Comparison of ENCODE assay signal across 33 cellular contexts in the genomic region with DNA sequence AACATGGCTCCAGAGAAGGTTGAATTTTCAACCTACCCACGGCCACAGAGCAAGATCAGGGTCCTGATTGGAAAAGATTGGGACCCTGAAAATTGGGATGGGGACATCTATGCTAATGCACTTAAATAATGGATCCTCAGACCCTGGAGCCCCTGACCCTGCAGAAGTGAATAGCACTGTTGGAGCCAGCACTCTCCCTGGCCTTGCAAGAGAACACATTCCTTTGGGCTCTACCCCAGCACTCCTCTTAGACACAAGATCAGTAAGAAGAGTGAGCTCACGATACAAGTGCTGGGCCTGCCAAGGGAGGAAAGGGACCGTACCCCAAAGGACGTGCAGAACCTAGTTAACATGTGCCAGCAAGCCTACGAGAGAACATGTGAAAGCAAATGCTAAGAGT. TPM values are rescaled to one million over a fixed set of nuclear protein-coding genes. Genes with fewer than 3 reads are reported as not detected.
"Had no signal": no experiment of that assay in that cellular context is flagged by ENCODE, and none has a peak within 500 bp of the region (broad histone marks: within the 10 kb centered on the region; RNA-seq: fewer than 3 reads in every experiment).

No MANE protein-coding gene starts in this region.

- H3K27me3 ChIP-seq: ascending aorta, brain microvascular endothelial cell, gastrocnemius medialis had no signal

- H3K4me3 ChIP-seq: ascending aorta, gastrocnemius medialis, heart left ventricle had no signal

- H3K36me3 ChIP-seq: ascending aorta, brain microvascular endothelial cell, gastrocnemius medialis, heart left ventricle, WERI-Rb-1 had no signal

- H3K9me3 Mint-ChIP-seq: activated B cell treated with CpG ODN at 0.5 μM for 24 hours; activated CD4-positive, alpha-beta memory T cell treated with anti-CD3 and anti-CD28 coated beads, Interleukin-2, amount 10 ng/mL, durations not matched to agents 7 days and 5 days; activated naive CD4-positive, alpha-beta T cell treated with anti-CD3 and anti-CD28 coated beads, Interleukin-2, amount 10 ng/mL, durations not matched to agents 7 days and 5 days; activated naive CD4-positive, alpha-beta T cell treated with anti-CD3 and anti-CD28 coated beads, Interleukin-2, amount 50 U/mL, for 72 hours; activated naive CD8-positive, alpha-beta T cell treated with anti-CD3 and anti-CD28 coated beads, Interleukin-2, amount 10 ng/mL, durations not matched to agents 7 days and 5 days; activated T-cell treated with anti-CD3 and anti-CD28 coated beads, Interleukin-2, amount 50 U/mL, for 24 hours; activated T-cell treated with anti-CD3 and anti-CD28 coated beads, Interleukin-2, amount 50 U/mL, for 72 hours; effector memory CD8-positive, alpha-beta T cell; T-helper 2 cell treated with Interferon-gamma antibody and Interleukin-4, amounts not matched to agents 5 μg/mL and 100 μg/mL, for 36 hours had no signal

- H3K4me1 ChIP-seq: ascending aorta, foreskin keratinocyte, gastrocnemius medialis, heart left ventricle had no signal

- H3K4me3 Mint-ChIP-seq: activated B cell treated with CpG ODN at 0.5 μM for 24 hours; activated CD4-positive, alpha-beta memory T cell treated with anti-CD3 and anti-CD28 coated beads, Interleukin-2, amount 10 ng/mL, durations not matched to agents 7 days and 5 days; activated naive CD4-positive, alpha-beta T cell treated with anti-CD3 and anti-CD28 coated beads, Interleukin-2, amount 10 ng/mL, durations not matched to agents 7 days and 5 days; activated naive CD8-positive, alpha-beta T cell treated with anti-CD3 and anti-CD28 coated beads, Interleukin-2, amount 10 ng/mL, durations not matched to agents 7 days and 5 days; activated T-cell treated with anti-CD3 and anti-CD28 coated beads, Interleukin-2, amount 50 U/mL, for 24 hours; activated T-cell treated with anti-CD3 and anti-CD28 coated beads, Interleukin-2, amount 50 U/mL, for 72 hours; effector memory CD8-positive, alpha-beta T cell; T-helper 17 cell; T-helper 2 cell treated with Interferon-gamma antibody and Interleukin-4, amounts not matched to agents 5 μg/mL and 100 μg/mL, for 36 hours had no signal

- DNase-seq: activated B cell treated with CpG ODN at 0.5 μM for 24 hours; activated CD4-positive, alpha-beta memory T cell treated with anti-CD3 and anti-CD28 coated beads, Interleukin-2, amount 10 ng/mL, durations not matched to agents 7 days and 5 days; activated CD4-positive, alpha-beta T cell treated with anti-CD3 and anti-CD28 coated beads for 48 hours; activated CD4-positive, alpha-beta T cell treated with anti-CD3 and anti-CD28 coated beads, Interleukin-2, amount 50 U/mL, for 4 hours; activated CD8-positive, alpha-beta memory T cell treated with anti-CD3 and anti-CD28 coated beads, Interleukin-2, amount 50 U/mL, for 48 hours; activated gamma-delta T cell; activated naive CD4-positive, alpha-beta T cell; activated naive CD4-positive, alpha-beta T cell treated with anti-CD3 and anti-CD28 coated beads, Interleukin-2, amount 10 ng/mL, durations not matched to agents 7 days and 5 days; activated naive CD8-positive, alpha-beta T cell treated with anti-CD3 and anti-CD28 coated beads, Interleukin-2, amount 10 ng/mL, durations not matched to agents 7 days and 5 days; activated T-cell treated with anti-CD3 and anti-CD28 coated beads for 4 hours; activated T-cell treated with anti-CD3 and anti-CD28 coated beads, Interleukin-2, amount 50 U/mL, for 24 hours; activated T-cell treated with anti-CD3 and anti-CD28 coated beads, Interleukin-2, amount 50 U/mL, for 72 hours; brain microvascular endothelial cell; caudate nucleus; cortex of kidney; dermis blood vessel endothelial cell; effector CD4-positive, alpha-beta T cell; effector memory CD8-positive, alpha-beta T cell; foreskin keratinocyte; gastrocnemius medialis; glutamatergic neuron; heart left ventricle; T-helper 1 cell; T-helper 17 cell; T1000; WERI-Rb-1 had no signal

- H3K9me3 ChIP-seq: ascending aorta, gastrocnemius medialis, heart left ventricle had no signal

- ATAC-seq: activated CD4-positive, CD25-positive, alpha-beta regulatory T cell treated with anti-CD3 and anti-CD28 coated beads, Interleukin-2, amount 50 U/mL, for 24 hours; activated naive CD4-positive, alpha-beta T cell treated with anti-CD3 and anti-CD28 coated beads, Interleukin-2, amount 50 U/mL, for 72 hours; activated T-cell treated with anti-CD3 and anti-CD28 coated beads, Interleukin-2, amount 50 U/mL, for 72 hours; effector memory CD8-positive, alpha-beta T cell; foreskin keratinocyte; gastrocnemius medialis; heart left ventricle; T-helper 17 cell had no signal

- H3K27ac ChIP-seq: ascending aorta, brain microvascular endothelial cell, epithelial cell of prostate, foreskin keratinocyte, gastrocnemius medialis, heart left ventricle, WERI-Rb-1 had no signal

- FAIRE-seq: colon had no signal

- H3K27ac Mint-ChIP-seq: activated B cell treated with CpG ODN at 0.5 μM for 24 hours; activated CD4-positive, alpha-beta memory T cell treated with anti-CD3 and anti-CD28 coated beads, Interleukin-2, amount 10 ng/mL, durations not matched to agents 7 days and 5 days; activated naive CD4-positive, alpha-beta T cell treated with anti-CD3 and anti-CD28 coated beads, Interleukin-2, amount 10 ng/mL, durations not matched to agents 7 days and 5 days; activated naive CD4-positive, alpha-beta T cell treated with anti-CD3 and anti-CD28 coated beads, Interleukin-2, amount 50 U/mL, for 72 hours; activated naive CD8-positive, alpha-beta T cell treated with anti-CD3 and anti-CD28 coated beads, Interleukin-2, amount 10 ng/mL, durations not matched to agents 7 days and 5 days; activated T-cell treated with anti-CD3 and anti-CD28 coated beads, Interleukin-2, amount 50 U/mL, for 24 hours; activated T-cell treated with anti-CD3 and anti-CD28 coated beads, Interleukin-2, amount 50 U/mL, for 72 hours; effector memory CD8-positive, alpha-beta T cell; T-helper 17 cell; T-helper 2 cell treated with Interferon-gamma antibody and Interleukin-4, amounts not matched to agents 5 μg/mL and 100 μg/mL, for 36 hours had no signal

- H3K36me3 Mint-ChIP-seq: activated naive CD4-positive, alpha-beta T cell treated with anti-CD3 and anti-CD28 coated beads, Interleukin-2, amount 10 ng/mL, durations not matched to agents 7 days and 5 days; activated naive CD4-positive, alpha-beta T cell treated with anti-CD3 and anti-CD28 coated beads, Interleukin-2, amount 50 U/mL, for 72 hours; activated naive CD8-positive, alpha-beta T cell treated with anti-CD3 and anti-CD28 coated beads, Interleukin-2, amount 10 ng/mL, durations not matched to agents 7 days and 5 days had no signal

RNA-seq across cellular contexts. Expression of a gene that starts 19.9 kb away (rescaled TPM):
- total RNA-seq: activated CD4-positive, alpha-beta memory T cell treated with anti-CD3 and anti-CD28 coated beads, Interleukin-2, amount 10 ng/mL, durations not matched to agents 7 days and 5 days; activated naive CD8-positive, alpha-beta T cell treated with anti-CD3 and anti-CD28 coated beads, Interleukin-2, amount 10 ng/mL, durations not matched to agents 7 days and 5 days; ascending aorta; chondrocyte; foreskin keratinocyte; gastrocnemius medialis; T-helper 17 cell had no signal
- polyA plus RNA-seq: foreskin keratinocyte, heart left ventricle had no signal
